ENCODE assay signal across 8 cellular contexts in the genomic region with DNA sequence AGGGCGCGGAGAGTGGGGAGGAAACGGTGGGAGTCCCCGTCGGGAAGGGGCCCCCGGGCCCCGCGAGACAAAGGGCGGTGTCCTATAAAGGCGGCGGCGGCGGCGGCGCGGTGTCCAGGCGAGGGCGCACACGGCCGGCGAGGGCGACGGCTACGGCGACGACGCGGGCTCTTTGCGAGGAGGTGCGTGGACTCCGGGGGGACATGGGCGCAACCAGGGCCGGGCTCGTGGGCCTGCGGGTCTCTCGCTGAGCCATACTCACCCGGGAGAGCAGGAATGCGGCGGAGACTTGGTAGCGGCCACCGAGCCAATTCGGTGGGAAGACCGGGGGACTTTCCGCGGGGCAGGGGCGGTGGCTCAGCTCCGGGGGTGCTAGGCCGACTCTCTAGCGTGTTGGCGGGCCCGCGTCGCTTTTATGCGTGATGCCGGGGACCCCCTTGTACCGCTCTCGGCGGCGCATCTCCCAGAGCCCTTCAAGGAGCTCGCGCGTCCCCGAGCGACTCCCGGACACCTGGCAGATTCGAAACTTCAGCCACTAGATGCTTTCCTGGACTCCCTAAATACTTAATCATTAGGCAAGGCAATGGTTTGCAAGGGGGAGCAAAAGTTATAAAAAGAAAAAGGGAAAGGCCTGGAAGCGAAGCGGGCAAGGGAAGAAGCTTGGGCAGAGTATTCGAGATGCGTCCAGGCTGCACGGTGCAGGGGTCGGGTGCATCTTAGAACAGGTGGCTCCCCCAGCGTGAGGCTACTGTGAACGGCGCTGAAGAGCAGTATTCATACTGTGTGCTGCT. TPM values are rescaled to one million over a fixed set of nuclear protein-coding genes. Genes with fewer than 3 reads are reported as not detected.
DNase-seq lines count a peak whose midpoint lies in the region; ATAC-seq and TF ChIP-seq lines count a peak whose summit lies in the region.

No MANE protein-coding gene starts in this region.

- H3K36me3 ChIP-seq in CD4-positive, alpha-beta memory T cell (ENCODE audit: insufficient read depth, low read length) = no peaks in the 10 kb centered on the region
- no peaks in the 10 kb centered on the region for H3K36me3 ChIP-seq in neuron (ENCODE audit: insufficient read depth, low read length)

- no peak overlapping the region for H3K27ac ChIP-seq in CD4-positive, alpha-beta memory T cell (ENCODE audit: low read depth, low read length)
- H3K27ac ChIP-seq in HL-60 (replicated peaks) = no peak overlapping the region

- TF ChIP-seq CTCF in HL-60 (IDR thresholded peaks at IDR 0.05; ENCODE audit: insufficient read depth, low read length) (no peak), fibroblast of villous mesenchyme (IDR thresholded peaks at IDR 0.05; ENCODE audit: insufficient read depth, low read depth, low read length) (peak; percentile 4)

- H3K4me1 ChIP-seq in CD4-positive, alpha-beta memory T cell (ENCODE audit: insufficient read depth, low read length) = no peaks in the 10 kb centered on the region
- H3K4me1 ChIP-seq in neuron (ENCODE audit: insufficient read depth, low read length) = peaks cover 15% of the 10 kb centered on the region

- H3K9me3 ChIP-seq in CD4-positive, alpha-beta memory T cell (ENCODE audit: control insufficient read depth in 1 of 2, low read length in 2 of 2) = no peaks in the 10 kb centered on the region
- no peaks in the 10 kb centered on the region for H3K9me3 ChIP-seq in neuron (ENCODE audit: low read length)

- CTCF ChIA-PET in CD4-positive, alpha-beta memory T cell (lab: Charles Lee; ENCODE audit: partially characterized antibody) = interaction anchor here (1.1 to 1.5 kb wide), 3 partner anchors 10 to 68 kb away, joined by 3 to 8 read pairs (median 3); no protein-coding TSS in a partner anchor

- intact Hi-C loops in CD4-positive, alpha-beta memory T cell (cut with micrococcal nuclease) = loop anchor here (2.0 to 5.0 kb wide), 2 partner anchors 36 to 62 kb away; partner anchors contain the start of gene TMEM38B

- ATAC-seq in GM18519 (IDR thresholded peaks at IDR 0.05; ENCODE audit: low FRiP score, unreplicated experiment) (no peak), GM21576 (IDR thresholded peaks at IDR 0.05; ENCODE audit: unreplicated experiment) (no peak)

- H3K27me3 ChIP-seq in CD4-positive, alpha-beta memory T cell (ENCODE audit: insufficient read depth, low read length) = no peaks in the 10 kb centered on the region
- H3K27me3 ChIP-seq in HL-60 (ENCODE audit: insufficient read depth, poor library complexity, severe bottlenecking) = no peaks in the 10 kb centered on the region
- H3K27me3 ChIP-seq in neuron (ENCODE audit: insufficient read depth, low read length) = no peaks in the 10 kb centered on the region

- no peak for DNase-seq in CD4-positive, alpha-beta memory T cell
- DNase-seq in HL-60 (ENCODE audit: low read depth in 1 of 2, low spot score in 1 of 2) (no peak), fibroblast of villous mesenchyme (ENCODE audit: low read depth) (peak; percentile 3)
- peak; percentile 6 to 20 for DNase-seq in activated CD4-positive, alpha-beta T cell treated with anti-CD3 and anti-CD28 coated beads, Interleukin-2, amount 50 U/mL, for 48 hours

- peak overlapping the region in 1 of 2 donors; percentile 41 for H3K4me3 ChIP-seq in CD4-positive, alpha-beta memory T cell (ENCODE audit: low read length in 2 of 2)
- peak overlapping the region; percentile 49 for H3K4me3 ChIP-seq in HL-60 (replicated peaks; ENCODE audit: insufficient read depth, low read length)
- H3K4me3 ChIP-seq in fibroblast of villous mesenchyme (ENCODE audit: low read depth, low read length) = peak overlapping the region; percentile 55
- H3K4me3 ChIP-seq in neuron (ENCODE audit: low read length) = peak overlapping the region; percentile 66

- H3K4me1 Mint-ChIP-seq in CD4-positive, alpha-beta memory T cell = peaks cover 9 to 18% (median 11%) of the 10 kb centered on the region in 4 donors

- no peaks in the 10 kb centered on the region for H3K36me3 Mint-ChIP-seq in CD4-positive, alpha-beta memory T cell

- H3K27ac Mint-ChIP-seq in CD4-positive, alpha-beta memory T cell = no peak overlapping the region

- peaks cover 32 to 36% of the 10 kb centered on the region in 2 donors for H3K27me3 Mint-ChIP-seq in CD4-positive, alpha-beta memory T cell

- H3K4me3 Mint-ChIP-seq in CD4-positive, alpha-beta memory T cell = peak overlapping the region; percentile 65 to 83 (median 80)

- POLR2A ChIA-PET in CD4-positive, alpha-beta memory T cell (lab: Charles Lee; ENCODE audit: partially characterized antibody) = no interaction called here

- TF ChIP-seq POLR2A in GM19193 (IDR thresholded peaks at IDR 0.05; ENCODE audit: extremely low read depth, insufficient read depth, insufficient read length) = peak; percentile 14

- H3K9me3 Mint-ChIP-seq in CD4-positive, alpha-beta memory T cell = no peaks in the 10 kb centered on the region

- H2AFZ ChIP-seq in neuron (ENCODE audit: low read depth, low read length) = peak overlapping the region; percentile 97

RNA-seq across cellular contexts. Expression of gene TAL2, which starts 5.9 kb away (rescaled TPM):
- not detected for total RNA-seq in CD4-positive, alpha-beta memory T cell
- not detected for polyA plus RNA-seq in CD4-positive, alpha-beta memory T cell
- total RNA-seq in fibroblast of villous mesenchyme = not detected in 2 replicates

RNA-seq across cellular contexts. Expression of gene TMEM38B, which starts 38.0 kb away (rescaled TPM):
- 10 to 100 TPM; 13.4 to 16.6 TPM for total RNA-seq in CD4-positive, alpha-beta memory T cell
- 10 to 100 TPM; 18.0 to 23.3 TPM for polyA plus RNA-seq in CD4-positive, alpha-beta memory T cell
- total RNA-seq in fibroblast of villous mesenchyme = 11.0 and 20.7 TPM in 2 replicates

Comparison
In these comparisons a context has a peak if more than half of its experiments do, and no peak if none do; other contexts are left out.
1. DNase-seq: peak in activated CD4-positive, alpha-beta T cell treated with anti-CD3 and anti-CD28 coated beads, Interleukin-2, amount 50 U/mL, for 48 hours (2 of 2) and fibroblast of villous mesenchyme (single experiment); none in CD4-positive, alpha-beta memory T cell (0 of 5) and HL-60 (0 of 2).